Comparison of ENCODE assay signal across 8 cellular contexts in genomic region chr5:160312960-160313734, GRCh38. TPM values are rescaled to one million over a fixed set of nuclear protein-coding genes. Genes with fewer than 3 reads are reported as not detected.
DNase-seq lines count a peak whose midpoint lies in the region; ATAC-seq and TF ChIP-seq lines count a peak whose summit lies in the region.

No MANE protein-coding gene starts in this region.

- H3K79me2 ChIP-seq in OCI-LY7 (ENCODE audit: insufficient read depth, low read depth, low read length) = no peaks in the 10 kb centered on the region

- CTCF ChIA-PET in IMR-90 (lab: Yijun Ruan, JAX) = no interaction called here
- CTCF ChIA-PET in OCI-LY7 (lab: Charles Lee; ENCODE audit: unreplicated experiment) = no interaction called here

- H3K4me3 Mint-ChIP-seq in nephron = peak overlapping the region; percentile 93 to 98 (median 95)

- in situ Hi-C loops in IMR-90 (cut with MboI; ENCODE audit: low sequenced_read_pairs) = no loop called here

- BruUV-seq in IMR-90 (replicated peaks; lab: Mats Ljungman, UMichigan) (no TSS peak), OCI-LY7 (replicated peaks; lab: Mats Ljungman, UMichigan) (no TSS peak)

- peak overlapping the region; percentile 28; the same call in 1 of the 2 replicates for H3K23ac ChIP-seq in IMR-90 (ENCODE audit: low read depth, low read length)

- H3K9me3 Mint-ChIP-seq in nephron = no peaks in the 10 kb centered on the region

- H3K14ac ChIP-seq in IMR-90 (replicated peaks; ENCODE audit: low read depth, low read length) = no peak overlapping the region

- H3K18ac ChIP-seq in IMR-90 (ENCODE audit: low read depth, low read length) = no peak overlapping the region

- ATAC-seq in IMR-90 (ENCODE audit: low read depth) (no peak), GM21717 (IDR thresholded peaks at IDR 0.05; ENCODE audit: unreplicated experiment) (no peak)

- H2BK120ac ChIP-seq in IMR-90 (ENCODE audit: low read depth, low read length) = no peak overlapping the region

- no peak overlapping the region; the same call in 1 of the 2 replicates for H3K27ac ChIP-seq in BLaER1
- no peak overlapping the region for H3K27ac ChIP-seq in IMR-90 (ENCODE audit: insufficient read depth, low read length)
- peak overlapping the region in 1 of 2 donors; percentile 71 for H3K27ac ChIP-seq in breast epithelium
- H3K27ac ChIP-seq in OCI-LY7 (ENCODE audit: low read depth, low read length, poor library complexity, severe bottlenecking) = no peak overlapping the region

- H3K36me3 ChIP-seq in BLaER1 (peaks cover 2% of the 10 kb centered on the region; the same call in 1 of the 2 replicates), IMR-90 (ENCODE audit: control insufficient read depth, insufficient read depth, low read length) (peaks cover 4% of the 10 kb centered on the region), breast epithelium (no peaks in the 10 kb centered on the region), OCI-LY7 (ENCODE audit: insufficient read depth, low read length) (no peaks in the 10 kb centered on the region)

- no peaks in the 10 kb centered on the region for H3K9me1 ChIP-seq in IMR-90 (ENCODE audit: insufficient read depth, low read length)

- H3K36me3 Mint-ChIP-seq in nephron (ENCODE audit: low read depth) = peaks cover 5% of the 10 kb centered on the region

- no peak overlapping the region for H3K4ac ChIP-seq in IMR-90 (ENCODE audit: low read depth, low read length)

- peak overlapping the region; percentile 69; the same call in 1 of the 2 replicates for H3K9ac ChIP-seq in BLaER1
- H3K9ac ChIP-seq in IMR-90 (ENCODE audit: low read depth, low read length) = peak overlapping the region; percentile 84; the same call in 1 of the 2 replicates

- 0 out of 3 replicates have a peak overlapping the region, but pooled peaks have one; percentile 27 for H2BK15ac ChIP-seq in IMR-90 (ENCODE audit: low read depth, low read length)

- dilution Hi-C loops in IMR-90 (cut with HindIII; ENCODE audit: low sequenced_read_pairs, unreplicated experiment) = no loop called here

- no peak overlapping the region for H2BK5ac ChIP-seq in IMR-90 (ENCODE audit: low read depth, low read length, poor library complexity, severe bottlenecking)

- TF ChIP-seq POLR2A in IMR-90 (IDR thresholded peaks at IDR 0.05; ENCODE audit: low read depth, low read length) = no peak
- no peak for TF ChIP-seq POLR2A in breast epithelium (IDR thresholded peaks at IDR 0.05)

- peaks cover 15% of the 10 kb centered on the region for H3K27me3 Mint-ChIP-seq in nephron (ENCODE audit: low read depth)

- H3K27me3 ChIP-seq in BLaER1 (peaks cover 57% of the 10 kb centered on the region), IMR-90 (ENCODE audit: control insufficient read depth, insufficient read depth, low read length) (no peaks in the 10 kb centered on the region; the same call in 1 of the 2 replicates), breast epithelium (no peaks in the 10 kb centered on the region)

- no peak for TF ChIP-seq RAD21 in IMR-90 (IDR thresholded peaks at IDR 0.05; ENCODE audit: low read length)

- H2AFZ ChIP-seq in IMR-90 (replicated peaks; ENCODE audit: low read length, poor library complexity) (peak overlapping the region; percentile 96), OCI-LY7 (ENCODE audit: low read length) (no peak overlapping the region)

- H3K9me3 ChIP-seq in BLaER1 (no peaks in the 10 kb centered on the region), IMR-90 (ENCODE audit: control insufficient read depth, insufficient read depth, low read length) (no peaks in the 10 kb centered on the region), breast epithelium (no peaks in the 10 kb centered on the region), OCI-LY7 (ENCODE audit: low read length) (no peaks in the 10 kb centered on the region)

- H2AK5ac ChIP-seq in IMR-90 (ENCODE audit: low read depth, low read length) = no peak overlapping the region

- peak overlapping the region; percentile 65 to 89; a peak in 1 of 4 replicates for H4K8ac ChIP-seq in IMR-90 (ENCODE audit: low read depth in 2 of 2, low read length in 2 of 2)

- H4K91ac ChIP-seq in IMR-90 (ENCODE audit: insufficient read depth, low read depth, low read length) = no peak overlapping the region

- WGBS in IMR-90 (ENCODE audit: extremely low coverage in 2 of 2, insufficient read length in 1 of 2), 2 experiments = 17% methylated on average over 1 of the region's 8 CpGs; no CpG with 5 or more reads in 1 of the 2 experiments

- H3K27ac Mint-ChIP-seq in nephron = peak overlapping the region in 2 of 3 experiments; percentile 55 to 83

- no peak overlapping the region for H2BK20ac ChIP-seq in IMR-90 (ENCODE audit: low read depth, low read length)

- H3K4me3 ChIP-seq in BLaER1 = peak overlapping the region; percentile 74
- peak overlapping the region; percentile 91 for H3K4me3 ChIP-seq in IMR-90 (ENCODE audit: insufficient read depth, low read depth, low read length)
- peak overlapping the region; percentile 55 to 79 (median 72) for H3K4me3 ChIP-seq in breast epithelium
- no peak overlapping the region for H3K4me3 ChIP-seq in OCI-LY7 (ENCODE audit: low read depth, low read length, poor library complexity, severe bottlenecking)

- no peak for TF ChIP-seq CTCF in IMR-90 (conservative IDR thresholded peaks at IDR 0.05; ENCODE audit: low read depth, low read length)
- TF ChIP-seq CTCF in breast epithelium (IDR thresholded peaks at IDR 0.05) = no peak
- no peak for TF ChIP-seq CTCF in nephron (IDR thresholded peaks at IDR 0.05; ENCODE audit: unreplicated experiment in 3 of 3)
- TF ChIP-seq CTCF in OCI-LY7 (conservative IDR thresholded peaks at IDR 0.05; ENCODE audit: low read length) = no peak

- peaks cover 13 to 24% of the 10 kb centered on the region in 2 experiments for H3K79me1 ChIP-seq in IMR-90 (ENCODE audit: low read depth in 1 of 2, low read length in 2 of 2)

- intact Hi-C loops in IMR-90 (cut with micrococcal nuclease) = no loop called here
- intact Hi-C loops in breast epithelium (cut with DNase I; ENCODE audit: low total_unique reads) = no loop called here
- intact Hi-C loops in OCI-LY7 (cut with micrococcal nuclease; ENCODE audit: unreplicated experiment) = no loop called here

- POLR2A ChIA-PET in IMR-90 (lab: Charles Lee; ENCODE audit: unreplicated experiment) = interaction anchor here (0.6 kb wide), 1 partner anchor 912 kb away, joined by 3 read pairs; no protein-coding TSS in a partner anchor
- POLR2A ChIA-PET in OCI-LY7 (lab: Charles Lee) = no interaction called here

- H3K4me1 Mint-ChIP-seq in nephron = peaks cover 14% of the 10 kb centered on the region

- peaks cover 34% of the 10 kb centered on the region for H4K20me1 ChIP-seq in BLaER1
- no peaks in the 10 kb centered on the region for H4K20me1 ChIP-seq in IMR-90 (ENCODE audit: insufficient read depth, low read length)
- no peaks in the 10 kb centered on the region for H4K20me1 ChIP-seq in OCI-LY7 (ENCODE audit: insufficient read depth, low read length)

- H3K9me2 ChIP-seq in OCI-LY7 (ENCODE audit: insufficient read depth, low read length) = no peaks in the 10 kb centered on the region

- no peak overlapping the region for H4K5ac ChIP-seq in IMR-90 (ENCODE audit: low read depth, low read length)

- H3K4me1 ChIP-seq in BLaER1 (peaks cover 22% of the 10 kb centered on the region; the same call in 1 of the 2 replicates), IMR-90 (ENCODE audit: control insufficient read depth, insufficient read depth, low read length) (peaks cover 2% of the 10 kb centered on the region; the same call in 1 of the 2 replicates), breast epithelium (no peaks in the 10 kb centered on the region), OCI-LY7 (ENCODE audit: insufficient read depth, low read length, poor library complexity, severe bottlenecking) (no peaks in the 10 kb centered on the region)

- DNase-seq in IMR-90 = no peak
- DNase-seq in breast epithelium (ENCODE audit: low spot score in 2 of 2) = no peak
- DNase-seq in germinal center (ENCODE audit: low spot score) = no peak
- no peak for DNase-seq in OCI-LY7 (ENCODE audit: low spot score)
- DNase-seq in activated effector memory CD4-positive, alpha-beta T cell treated with Interleukin-2 at 50 U/mL for 16 hours = no peak

- no peak overlapping the region for H3K56ac ChIP-seq in IMR-90 (ENCODE audit: extremely low read depth, insufficient read depth, low read length)

- H3K4me2 ChIP-seq in BLaER1 (peak overlapping the region; percentile 85), IMR-90 (ENCODE audit: low read depth, low read length) (peak overlapping the region; percentile 92), OCI-LY7 (ENCODE audit: low read length) (no peak overlapping the region)

- H2AK9ac ChIP-seq in IMR-90 (replicated peaks; ENCODE audit: low read depth, low read length, poor library complexity) = peak overlapping the region; percentile 80

TF ChIP-seq in IMR-90, 13 proteins besides CTCF, POLR2A, EP300 and RAD21 (continues in another document):
- TF ChIP-seq RCOR1 (IDR thresholded peaks at IDR 0.05; ENCODE audit: insufficient replicate concordance, low read length) (no peak), FOS (IDR thresholded peaks at IDR 0.05; ENCODE audit: low read depth, low read length) (no peak), MXI1 (IDR thresholded peaks at IDR 0.05; ENCODE audit: borderline replicate concordance, low read depth, low read length) (no peak), SMC3 (IDR thresholded peaks at IDR 0.05; ENCODE audit: low read depth, low read length) (no peak), NFE2L2 (IDR thresholded peaks at IDR 0.05; ENCODE audit: low read depth, low read length) (no peak), MAFK (IDR thresholded peaks at IDR 0.05; ENCODE audit: low read depth, low read length) (no peak), BHLHE40 (IDR thresholded peaks at IDR 0.05; ENCODE audit: low read depth, low read length) (no peak), CEBPB (IDR thresholded peaks at IDR 0.05; ENCODE audit: low read depth, low read length) (no peak)

RNA-seq across cellular contexts. Expression of gene CCNJL, which starts 0.8 kb away (rescaled TPM):
- 2.0 and 2.8 TPM in 2 replicates for total RNA-seq in IMR-90 (2012; rRNA removed)
- polyA plus RNA-seq in IMR-90 (2012; rRNA removed) = 3.8 and 5.3 TPM in 2 replicates
- 2.4 and 3.1 TPM in 2 replicates for polyA plus RNA-seq in IMR-90 (2012; cell fraction: cytosol; rRNA removed)
- polyA plus RNA-seq in IMR-90 (2012; cell fraction: nucleus; rRNA removed; ENCODE audit: low replicate concordance) = 2.2 and 2.7 TPM in 2 replicates
- 1 to 10 TPM in 2 of 3 donors, under 1 TPM in 1; 0.32 to 4.2 (median 3.6) TPM for total RNA-seq in breast epithelium
- total RNA-seq in OCI-LY7 (2014; rRNA removed; shearing (Covaris generic)) = not detected in 2 replicates
- not detected in 2 replicates for total RNA-seq in OCI-LY7 (2022)

RNA-seq across cellular contexts. Expression of gene C1QTNF2, which starts 57.3 kb away (rescaled TPM):
- total RNA-seq in IMR-90 (2012; rRNA removed) (0.72 and 0.83 TPM in 2 replicates), breast epithelium (under 1 TPM; under 0.01 to 0.48 (median 0.44) TPM), OCI-LY7 (2022) (not detected in 2 replicates)
- 1.2 and 1.4 TPM in 2 replicates for polyA plus RNA-seq in IMR-90 (2012; rRNA removed)
- 0.52 and 1.4 TPM in 2 replicates for polyA plus RNA-seq in IMR-90 (2012; cell fraction: cytosol; rRNA removed)
- polyA plus RNA-seq in IMR-90 (2012; cell fraction: nucleus; rRNA removed; ENCODE audit: low replicate concordance) = 0.56 and 0.88 TPM in 2 replicates
- not detected in 2 replicates for total RNA-seq in OCI-LY7 (2014; rRNA removed; shearing (Covaris generic))
